Comparison of ENCODE assay signal across 3 cellular contexts in the genomic region with DNA sequence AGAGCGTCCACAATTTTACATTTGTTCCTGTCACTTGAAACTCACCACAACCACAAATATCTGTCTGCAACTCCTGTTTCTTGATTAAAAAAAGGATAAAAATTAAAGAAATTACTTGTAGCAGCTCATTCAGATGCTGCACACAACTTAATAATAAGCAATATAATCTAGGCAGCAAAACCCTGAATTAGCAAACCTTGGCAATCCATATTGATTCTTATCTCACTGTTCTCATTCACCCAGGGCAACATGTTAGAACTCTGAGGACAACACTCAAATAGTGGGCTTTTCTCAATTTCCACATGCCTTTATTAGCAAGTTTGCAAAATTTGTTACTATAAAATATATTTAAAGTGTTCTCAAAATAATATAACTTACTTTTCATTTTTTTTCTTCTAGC.
TF ChIP-seq lines count a peak whose summit lies in the region.

No MANE protein-coding gene starts in this region.

TF ChIP-seq in SK-N-SH, 30 proteins besides CTCF, POLR2A, EP300 and RAD21:
- TF ChIP-seq SIN3A (IDR thresholded peaks at IDR 0.05; ENCODE audit: borderline replicate concordance, low read depth, low read length) (no peak), GATA2 (CRISPR knock-in tag; IDR thresholded peaks at IDR 0.05) (0 out of 2 replicates have a peak, but pooled peaks have one; percentile 18)
TF ChIP-seq in SK-N-SH: peak in this region for 1.

TF ChIP-seq in SK-N-SH treated with all-trans-retinoic acid at 6 μM for 48 hours, 23 proteins besides CTCF, POLR2A, EP300 and RAD21:
- TF ChIP-seq, protein P1, sequence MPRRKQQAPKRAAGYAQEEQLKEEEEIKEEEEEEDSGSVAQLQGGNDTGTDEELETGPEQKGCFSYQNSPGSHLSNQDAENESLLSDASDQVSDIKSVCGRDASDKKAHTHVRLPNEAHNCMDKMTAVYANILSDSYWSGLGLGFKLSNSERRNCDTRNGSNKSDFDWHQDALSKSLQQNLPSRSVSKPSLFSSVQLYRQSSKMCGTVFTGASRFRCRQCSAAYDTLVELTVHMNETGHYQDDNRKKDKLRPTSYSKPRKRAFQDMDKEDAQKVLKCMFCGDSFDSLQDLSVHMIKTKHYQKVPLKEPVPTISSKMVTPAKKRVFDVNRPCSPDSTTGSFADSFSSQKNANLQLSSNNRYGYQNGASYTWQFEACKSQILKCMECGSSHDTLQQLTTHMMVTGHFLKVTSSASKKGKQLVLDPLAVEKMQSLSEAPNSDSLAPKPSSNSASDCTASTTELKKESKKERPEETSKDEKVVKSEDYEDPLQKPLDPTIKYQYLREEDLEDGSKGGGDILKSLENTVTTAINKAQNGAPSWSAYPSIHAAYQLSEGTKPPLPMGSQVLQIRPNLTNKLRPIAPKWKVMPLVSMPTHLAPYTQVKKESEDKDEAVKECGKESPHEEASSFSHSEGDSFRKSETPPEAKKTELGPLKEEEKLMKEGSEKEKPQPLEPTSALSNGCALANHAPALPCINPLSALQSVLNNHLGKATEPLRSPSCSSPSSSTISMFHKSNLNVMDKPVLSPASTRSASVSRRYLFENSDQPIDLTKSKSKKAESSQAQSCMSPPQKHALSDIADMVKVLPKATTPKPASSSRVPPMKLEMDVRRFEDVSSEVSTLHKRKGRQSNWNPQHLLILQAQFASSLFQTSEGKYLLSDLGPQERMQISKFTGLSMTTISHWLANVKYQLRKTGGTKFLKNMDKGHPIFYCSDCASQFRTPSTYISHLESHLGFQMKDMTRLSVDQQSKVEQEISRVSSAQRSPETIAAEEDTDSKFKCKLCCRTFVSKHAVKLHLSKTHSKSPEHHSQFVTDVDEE (CRISPR knock-in tag; IDR thresholded peaks at IDR 0.05), result no peak
- TF ChIP-seq PPARA (CRISPR knock-in tag; IDR thresholded peaks at IDR 0.05; ENCODE audit: borderline replicate concordance) (no peak), ZNF8 (CRISPR knock-in tag; IDR thresholded peaks at IDR 0.05) (no peak), CSDC2 (CRISPR knock-in tag; IDR thresholded peaks at IDR 0.05) (no peak), ZNF565 (CRISPR knock-in tag; conservative IDR thresholded peaks at IDR 0.05; ENCODE audit: low read depth) (no peak), GLIS3 (CRISPR knock-in tag; IDR thresholded peaks at IDR 0.05) (no peak)
- TF ChIP-seq, protein P2, sequence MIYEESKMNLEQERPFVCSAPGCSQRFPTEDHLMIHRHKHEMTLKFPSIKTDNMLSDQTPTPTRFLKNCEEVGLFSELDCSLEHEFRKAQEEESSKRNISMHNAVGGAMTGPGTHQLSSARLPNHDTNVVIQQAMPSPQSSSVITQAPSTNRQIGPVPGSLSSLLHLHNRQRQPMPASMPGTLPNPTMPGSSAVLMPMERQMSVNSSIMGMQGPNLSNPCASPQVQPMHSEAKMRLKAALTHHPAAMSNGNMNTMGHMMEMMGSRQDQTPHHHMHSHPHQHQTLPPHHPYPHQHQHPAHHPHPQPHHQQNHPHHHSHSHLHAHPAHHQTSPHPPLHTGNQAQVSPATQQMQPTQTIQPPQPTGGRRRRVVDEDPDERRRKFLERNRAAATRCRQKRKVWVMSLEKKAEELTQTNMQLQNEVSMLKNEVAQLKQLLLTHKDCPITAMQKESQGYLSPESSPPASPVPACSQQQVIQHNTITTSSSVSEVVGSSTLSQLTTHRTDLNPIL (CRISPR knock-in tag; IDR thresholded peaks at IDR 0.05; ENCODE audit: low read depth), result no peak
- TF ChIP-seq, protein P3, sequence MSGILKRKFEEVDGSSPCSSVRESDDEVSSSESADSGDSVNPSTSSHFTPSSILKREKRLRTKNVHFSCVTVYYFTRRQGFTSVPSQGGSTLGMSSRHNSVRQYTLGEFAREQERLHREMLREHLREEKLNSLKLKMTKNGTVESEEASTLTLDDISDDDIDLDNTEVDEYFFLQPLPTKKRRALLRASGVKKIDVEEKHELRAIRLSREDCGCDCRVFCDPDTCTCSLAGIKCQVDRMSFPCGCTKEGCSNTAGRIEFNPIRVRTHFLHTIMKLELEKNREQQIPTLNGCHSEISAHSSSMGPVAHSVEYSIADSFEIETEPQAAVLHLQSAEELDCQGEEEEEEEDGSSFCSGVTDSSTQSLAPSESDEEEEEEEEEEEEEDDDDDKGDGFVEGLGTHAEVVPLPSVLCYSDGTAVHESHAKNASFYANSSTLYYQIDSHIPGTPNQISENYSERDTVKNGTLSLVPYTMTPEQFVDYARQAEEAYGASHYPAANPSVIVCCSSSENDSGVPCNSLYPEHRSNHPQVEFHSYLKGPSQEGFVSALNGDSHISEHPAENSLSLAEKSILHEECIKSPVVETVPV (CRISPR knock-in tag; IDR thresholded peaks at IDR 0.05), result no peak
- TF ChIP-seq, protein P4, sequence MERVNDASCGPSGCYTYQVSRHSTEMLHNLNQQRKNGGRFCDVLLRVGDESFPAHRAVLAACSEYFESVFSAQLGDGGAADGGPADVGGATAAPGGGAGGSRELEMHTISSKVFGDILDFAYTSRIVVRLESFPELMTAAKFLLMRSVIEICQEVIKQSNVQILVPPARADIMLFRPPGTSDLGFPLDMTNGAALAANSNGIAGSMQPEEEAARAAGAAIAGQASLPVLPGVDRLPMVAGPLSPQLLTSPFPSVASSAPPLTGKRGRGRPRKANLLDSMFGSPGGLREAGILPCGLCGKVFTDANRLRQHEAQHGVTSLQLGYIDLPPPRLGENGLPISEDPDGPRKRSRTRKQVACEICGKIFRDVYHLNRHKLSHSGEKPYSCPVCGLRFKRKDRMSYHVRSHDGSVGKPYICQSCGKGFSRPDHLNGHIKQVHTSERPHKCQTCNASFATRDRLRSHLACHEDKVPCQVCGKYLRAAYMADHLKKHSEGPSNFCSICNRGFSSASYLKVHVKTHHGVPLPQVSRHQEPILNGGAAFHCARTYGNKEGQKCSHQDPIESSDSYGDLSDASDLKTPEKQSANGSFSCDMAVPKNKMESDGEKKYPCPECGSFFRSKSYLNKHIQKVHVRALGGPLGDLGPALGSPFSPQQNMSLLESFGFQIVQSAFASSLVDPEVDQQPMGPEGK (CRISPR knock-in tag; IDR thresholded peaks at IDR 0.05; ENCODE audit: borderline replicate concordance), result no peak

TF ChIP-seq in K562, 482 proteins besides CTCF, POLR2A, EP300 and RAD21:
- TF ChIP-seq SMARCC2 (IDR thresholded peaks at IDR 0.05; ENCODE audit: low read depth), result no peak
- TF ChIP-seq C11orf30 (IDR thresholded peaks at IDR 0.05; ENCODE audit: low read depth), result 0 out of 2 replicates have a peak, but pooled peaks have one; percentile 4
- TF ChIP-seq, protein P5, sequence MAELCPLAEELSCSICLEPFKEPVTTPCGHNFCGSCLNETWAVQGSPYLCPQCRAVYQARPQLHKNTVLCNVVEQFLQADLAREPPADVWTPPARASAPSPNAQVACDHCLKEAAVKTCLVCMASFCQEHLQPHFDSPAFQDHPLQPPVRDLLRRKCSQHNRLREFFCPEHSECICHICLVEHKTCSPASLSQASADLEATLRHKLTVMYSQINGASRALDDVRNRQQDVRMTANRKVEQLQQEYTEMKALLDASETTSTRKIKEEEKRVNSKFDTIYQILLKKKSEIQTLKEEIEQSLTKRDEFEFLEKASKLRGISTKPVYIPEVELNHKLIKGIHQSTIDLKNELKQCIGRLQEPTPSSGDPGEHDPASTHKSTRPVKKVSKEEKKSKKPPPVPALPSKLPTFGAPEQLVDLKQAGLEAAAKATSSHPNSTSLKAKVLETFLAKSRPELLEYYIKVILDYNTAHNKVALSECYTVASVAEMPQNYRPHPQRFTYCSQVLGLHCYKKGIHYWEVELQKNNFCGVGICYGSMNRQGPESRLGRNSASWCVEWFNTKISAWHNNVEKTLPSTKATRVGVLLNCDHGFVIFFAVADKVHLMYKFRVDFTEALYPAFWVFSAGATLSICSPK (IDR thresholded peaks at IDR 0.05; ENCODE audit: borderline replicate concordance), result no peak
- no peak for TF ChIP-seq ADNP (tag; IDR thresholded peaks at IDR 0.05)
- no peak for TF ChIP-seq MCM7 (IDR thresholded peaks at IDR 0.05)
- no peak for TF ChIP-seq RUNX1 (IDR thresholded peaks at IDR 0.05; ENCODE audit: low read depth)
- TF ChIP-seq HNRNPH1 (optimal IDR thresholded peaks at IDR 0.05; ENCODE audit: low read depth, low read length), result no peak
- no peak for TF ChIP-seq ZNF766 (CRISPR knock-in tag; conservative IDR thresholded peaks at IDR 0.05)
TF ChIP-seq in K562: peak in this region for 1.
